Comparison of ENCODE assay signal across 16 cellular contexts in genomic region chr22:24995649-24996180, GRCh38. TPM values are rescaled to one million over a fixed set of nuclear protein-coding genes. Genes with fewer than 3 reads are reported as not detected.
DNase-seq lines count a peak whose midpoint lies in the region; ATAC-seq and TF ChIP-seq lines count a peak whose summit lies in the region.
"Had no signal": no experiment of that assay in that cellular context is flagged by ENCODE, and none has a peak within 500 bp of the region (broad histone marks: within the 10 kb centered on the region; RNA-seq: fewer than 3 reads in every experiment).

No MANE protein-coding gene starts in this region.

- peaks cover 22% of the 10 kb centered on the region for H3K4me1 ChIP-seq in HUES48 (ENCODE audit: control insufficient read depth, insufficient read depth, low read length)
- H3K4me1 ChIP-seq in adipocyte (ENCODE audit: control insufficient read depth, insufficient read depth, low read length), result peaks cover 32% of the 10 kb centered on the region
- no peaks in the 10 kb centered on the region for H3K4me1 ChIP-seq in uterus

- H3K27ac ChIP-seq in C4-2B, result peak overlapping the region; percentile 11; the same call in 1 of the 2 replicates
- H3K27ac ChIP-seq in HUES48 (ENCODE audit: low read depth, low read length), result peak overlapping the region; percentile 80
- no peak overlapping the region for H3K27ac ChIP-seq in uterus

- H3K9ac ChIP-seq in HUES48 (ENCODE audit: low read depth, low read length), result no peak overlapping the region
- H3K9ac ChIP-seq in adipocyte (ENCODE audit: low read length), result no peak overlapping the region

- no peak for ATAC-seq in HG03520 (IDR thresholded peaks at IDR 0.05; ENCODE audit: unreplicated experiment)
- no peak for ATAC-seq in HG02973 (IDR thresholded peaks at IDR 0.05; ENCODE audit: unreplicated experiment)
- ATAC-seq: activated CD8-positive, alpha-beta T cell treated with anti-CD3 and anti-CD28 coated beads for 36 hours; stimulated activated naive B cell treated with anti-CD40 and anti-IgM and Interleukin-4, amounts not matched to agents 10 μg/mL and 1 μg/mL and 100 μg/mL, for 72 hours; T-helper 17 cell had no signal

- no peaks in the 10 kb centered on the region for H3K36me3 ChIP-seq in HUES48 (ENCODE audit: control insufficient read depth, insufficient read depth, low read length)
- no peaks in the 10 kb centered on the region for H3K36me3 ChIP-seq in adipocyte (ENCODE audit: control insufficient read depth, insufficient read depth, low read length, severe bottlenecking)
- no peaks in the 10 kb centered on the region for H3K36me3 ChIP-seq in uterus

- H3K27me3 ChIP-seq in HUES48 (ENCODE audit: control insufficient read depth, insufficient read depth, low read length), result no peaks in the 10 kb centered on the region
- no peaks in the 10 kb centered on the region for H3K27me3 ChIP-seq in adipocyte (replicated peaks; ENCODE audit: control insufficient read depth, insufficient read depth, low read length)
- H3K27me3 ChIP-seq in uterus, result no peaks in the 10 kb centered on the region

- H3K4me3 ChIP-seq in HUES48 (ENCODE audit: low read depth, low read length) (no peak overlapping the region), adipocyte (ENCODE audit: low read length) (peak overlapping the region; percentile 38), uterus (no peak overlapping the region)

- intact Hi-C loops in uterus (cut with DNase I; ENCODE audit: low total_unique reads), result no loop called here

- DNase-seq in adipocyte (ENCODE audit: low read depth), result no peak
- peak; percentile 86 for DNase-seq in myocyte (ENCODE audit: low read depth)
- no peak for DNase-seq in uterus
- DNase-seq: activated CD8-positive, alpha-beta T cell treated with anti-CD3 and anti-CD28 coated beads for 36 hours; activated naive CD4-positive, alpha-beta T cell; kidney glomerular epithelial cell; naive B cell; NCI-H2107; stimulated activated CD4-positive, alpha-beta T cell treated with anti-CD3 and anti-CD28 coated beads, Interleukin-4, amount 100 ng/mL, for 1 hour; stimulated activated naive B cell treated with anti-CD40 and anti-IgM and Interleukin-4, amounts not matched to agents 10 μg/mL and 1 μg/mL and 100 μg/mL, for 72 hours; T-helper 17 cell had no signal

- TF ChIP-seq CTCF in C4-2B (conservative IDR thresholded peaks at IDR 0.05), result no peak
- TF ChIP-seq CTCF in uterus (IDR thresholded peaks at IDR 0.05), result no peak

- TF ChIP-seq POLR2A in uterus (IDR thresholded peaks at IDR 0.05), result no peak

- H3K9me3 ChIP-seq in HUES48 (ENCODE audit: control insufficient read depth, insufficient read depth, low read length) (no peaks in the 10 kb centered on the region), adipocyte (ENCODE audit: control insufficient read depth, low read length) (no peaks in the 10 kb centered on the region), uterus (no peaks in the 10 kb centered on the region)

RNA-seq across cellular contexts. Expression of gene KIAA1671, which starts 43.2 kb away (rescaled TPM):
- total RNA-seq in myocyte (10.4 and 11.2 TPM in 2 replicates), uterus (10 to 100 TPM in 2 of 4 donors, 1 to 10 TPM in 2; 7.6 to 26.1 (median 16.7) TPM)
- 11.1 TPM for polyA plus RNA-seq in myocyte (2012)

RNA-seq across cellular contexts. Expression of gene LHFPL7, which starts 49.2 kb away (rescaled TPM):
- total RNA-seq in myocyte, result not detected in 2 replicates
- not detected for polyA plus RNA-seq in myocyte (2012)
- total RNA-seq in uterus, result 1 to 10 TPM in 1 of 4 donors, not detected in 3; 1.0 TPM
- total RNA-seq: activated CD8-positive, alpha-beta T cell treated with anti-CD3 and anti-CD28 coated beads for 36 hours; renal cortical epithelial cell; T-helper 17 cell had no signal

Comparison
In these comparisons a context has a peak if more than half of its experiments do, and no peak if none do; other contexts are left out.
1. H3K27ac ChIP-seq: peak in C4-2B (single experiment) and HUES48 (single experiment); none in uterus (0 of 2).